ENCODE assay signal across 34 cellular contexts in genomic region chr9:34541540-34541939, GRCh38. TPM values are rescaled to one million over a fixed set of nuclear protein-coding genes. Genes with fewer than 3 reads are reported as not detected.
"Had no signal": no experiment of that assay in that cellular context is flagged by ENCODE, and none has a peak within 500 bp of the region (broad histone marks: within the 10 kb centered on the region; RNA-seq: fewer than 3 reads in every experiment).

No MANE protein-coding gene starts in this region.

- H3K27me3 ChIP-seq: ascending aorta, cardiac muscle cell, Peyer's patch had no signal

- H3K36me3 ChIP-seq: ascending aorta, cardiac muscle cell, Peyer's patch had no signal

- H3K27me3 Mint-ChIP-seq: activated naive CD4-positive, alpha-beta T cell treated with anti-CD3 and anti-CD28 coated beads, Interleukin-2, amount 50 U/mL, for 24 hours had no signal

- H3K4me3 Mint-ChIP-seq: activated B cell treated with CpG ODN at 0.5 μM for 24 hours; activated CD4-positive, alpha-beta memory T cell treated with anti-CD3 and anti-CD28 coated beads, Interleukin-2, amount 10 ng/mL, durations not matched to agents 7 days and 5 days; activated CD8-positive, alpha-beta memory T cell treated with anti-CD3 and anti-CD28 coated beads, Interleukin-2, amount 10 ng/mL, durations not matched to agents 7 days and 5 days; activated naive CD4-positive, alpha-beta T cell treated with anti-CD3 and anti-CD28 coated beads, Interleukin-2, amount 50 U/mL, for 24 hours; activated naive CD8-positive, alpha-beta T cell treated with anti-CD3 and anti-CD28 coated beads, Interleukin-2, amount 10 ng/mL, durations not matched to agents 7 days and 5 days; IgD-negative memory B cell had no signal

- DNase-seq: activated B cell treated with CpG ODN at 0.5 μM for 24 hours; activated CD4-positive, alpha-beta memory T cell treated with anti-CD3 and anti-CD28 coated beads, Interleukin-2, amount 10 ng/mL, durations not matched to agents 7 days and 5 days; activated CD4-positive, alpha-beta T cell treated with anti-CD3 and anti-CD28 coated beads for 4 hours; activated CD4-positive, CD25-positive, alpha-beta regulatory T cell treated with anti-CD3 and anti-CD28 coated beads, Interleukin-2, amount 50 U/mL, for 72 hours; activated CD8-positive, alpha-beta memory T cell treated with anti-CD3 and anti-CD28 coated beads, Interleukin-2, amount 10 ng/mL, durations not matched to agents 7 days and 5 days; activated gamma-delta T cell; activated naive CD4-positive, alpha-beta T cell treated with Interleukin-2 at 50 U/mL for 16 hours; activated naive CD8-positive, alpha-beta T cell treated with anti-CD3 and anti-CD28 coated beads, Interleukin-2, amount 10 ng/mL, durations not matched to agents 7 days and 5 days; activated T-cell treated with anti-CD3 and anti-CD28 coated beads, Interleukin-2, amount 50 U/mL, for 48 hours; amygdala; Karpas-422; KBM-7; NCI-H1105; NCI-H1417 treated with DMSO at 0.1 percent for 48 hours; NCI-H187 treated with DMSO at 0.1 percent for 48 hours; NCI-H2081; NCI-H2171 treated with DMSO at 0.1 percent for 48 hours; NCI-H2227 treated with DMSO at 0.1 percent for 48 hours; NCI-H446; NCI-H510A treated with DMSO at 0.1 percent for 48 hours; NCI-H69; Peyer's patch; RPMI8226; SW 1271; T-helper 1 cell; T-helper 2 cell; T-helper 9 cell had no signal

- H3K9me3 Mint-ChIP-seq: activated B cell treated with CpG ODN at 0.5 μM for 24 hours; activated CD4-positive, alpha-beta memory T cell treated with anti-CD3 and anti-CD28 coated beads, Interleukin-2, amount 10 ng/mL, durations not matched to agents 7 days and 5 days; activated naive CD4-positive, alpha-beta T cell treated with anti-CD3 and anti-CD28 coated beads, Interleukin-2, amount 50 U/mL, for 24 hours; activated naive CD8-positive, alpha-beta T cell treated with anti-CD3 and anti-CD28 coated beads, Interleukin-2, amount 10 ng/mL, durations not matched to agents 7 days and 5 days; IgD-negative memory B cell had no signal

- H3K36me3 Mint-ChIP-seq: activated CD8-positive, alpha-beta memory T cell treated with anti-CD3 and anti-CD28 coated beads, Interleukin-2, amount 10 ng/mL, durations not matched to agents 7 days and 5 days; activated naive CD4-positive, alpha-beta T cell treated with anti-CD3 and anti-CD28 coated beads, Interleukin-2, amount 50 U/mL, for 24 hours; activated naive CD8-positive, alpha-beta T cell treated with anti-CD3 and anti-CD28 coated beads, Interleukin-2, amount 10 ng/mL, durations not matched to agents 7 days and 5 days; IgD-negative memory B cell had no signal

- H3K27ac ChIP-seq: ascending aorta, cardiac muscle cell, Peyer's patch, VCaP had no signal

- H3K4me1 Mint-ChIP-seq: activated B cell treated with CpG ODN at 0.5 μM for 24 hours; activated CD4-positive, alpha-beta memory T cell treated with anti-CD3 and anti-CD28 coated beads, Interleukin-2, amount 10 ng/mL, durations not matched to agents 7 days and 5 days; activated CD8-positive, alpha-beta memory T cell treated with anti-CD3 and anti-CD28 coated beads, Interleukin-2, amount 10 ng/mL, durations not matched to agents 7 days and 5 days; activated naive CD4-positive, alpha-beta T cell treated with anti-CD3 and anti-CD28 coated beads, Interleukin-2, amount 50 U/mL, for 24 hours; activated naive CD8-positive, alpha-beta T cell treated with anti-CD3 and anti-CD28 coated beads, Interleukin-2, amount 10 ng/mL, durations not matched to agents 7 days and 5 days; IgD-negative memory B cell had no signal

- H3K4me3 ChIP-seq: ascending aorta, cardiac muscle cell, Peyer's patch had no signal

- H3K9me3 ChIP-seq: ascending aorta, Peyer's patch had no signal

- H3K4me1 ChIP-seq: ascending aorta, Peyer's patch had no signal

- H3K27ac Mint-ChIP-seq: activated B cell treated with CpG ODN at 0.5 μM for 24 hours; activated CD4-positive, alpha-beta memory T cell treated with anti-CD3 and anti-CD28 coated beads, Interleukin-2, amount 10 ng/mL, durations not matched to agents 7 days and 5 days; activated CD8-positive, alpha-beta memory T cell treated with anti-CD3 and anti-CD28 coated beads, Interleukin-2, amount 10 ng/mL, durations not matched to agents 7 days and 5 days; activated naive CD4-positive, alpha-beta T cell treated with anti-CD3 and anti-CD28 coated beads, Interleukin-2, amount 50 U/mL, for 24 hours; activated naive CD8-positive, alpha-beta T cell treated with anti-CD3 and anti-CD28 coated beads, Interleukin-2, amount 10 ng/mL, durations not matched to agents 7 days and 5 days; IgD-negative memory B cell had no signal

RNA-seq across cellular contexts. Expression of gene ENHO, which starts 18.8 kb away (rescaled TPM):
- total RNA-seq: activated B cell treated with CpG ODN at 0.5 μM for 24 hours; activated CD4-positive, alpha-beta memory T cell treated with anti-CD3 and anti-CD28 coated beads, Interleukin-2, amount 10 ng/mL, durations not matched to agents 7 days and 5 days; activated CD8-positive, alpha-beta memory T cell treated with anti-CD3 and anti-CD28 coated beads, Interleukin-2, amount 10 ng/mL, durations not matched to agents 7 days and 5 days; activated naive CD8-positive, alpha-beta T cell treated with anti-CD3 and anti-CD28 coated beads, Interleukin-2, amount 10 ng/mL, durations not matched to agents 7 days and 5 days; ascending aorta; MCF 10A had no signal
- polyA plus RNA-seq: IgD-negative memory B cell had no signal

RNA-seq across cellular contexts. Expression of gene CNTFR, which starts 48.0 kb away (rescaled TPM):
- total RNA-seq: activated B cell treated with CpG ODN at 0.5 μM for 24 hours; activated CD4-positive, alpha-beta memory T cell treated with anti-CD3 and anti-CD28 coated beads, Interleukin-2, amount 10 ng/mL, durations not matched to agents 7 days and 5 days; activated CD8-positive, alpha-beta memory T cell treated with anti-CD3 and anti-CD28 coated beads, Interleukin-2, amount 10 ng/mL, durations not matched to agents 7 days and 5 days; activated naive CD8-positive, alpha-beta T cell treated with anti-CD3 and anti-CD28 coated beads, Interleukin-2, amount 10 ng/mL, durations not matched to agents 7 days and 5 days; MCF 10A; PC-3 had no signal
- polyA plus RNA-seq: IgD-negative memory B cell had no signal
